8 cellular contexts compared by ENCODE assay signal in the genomic region with DNA sequence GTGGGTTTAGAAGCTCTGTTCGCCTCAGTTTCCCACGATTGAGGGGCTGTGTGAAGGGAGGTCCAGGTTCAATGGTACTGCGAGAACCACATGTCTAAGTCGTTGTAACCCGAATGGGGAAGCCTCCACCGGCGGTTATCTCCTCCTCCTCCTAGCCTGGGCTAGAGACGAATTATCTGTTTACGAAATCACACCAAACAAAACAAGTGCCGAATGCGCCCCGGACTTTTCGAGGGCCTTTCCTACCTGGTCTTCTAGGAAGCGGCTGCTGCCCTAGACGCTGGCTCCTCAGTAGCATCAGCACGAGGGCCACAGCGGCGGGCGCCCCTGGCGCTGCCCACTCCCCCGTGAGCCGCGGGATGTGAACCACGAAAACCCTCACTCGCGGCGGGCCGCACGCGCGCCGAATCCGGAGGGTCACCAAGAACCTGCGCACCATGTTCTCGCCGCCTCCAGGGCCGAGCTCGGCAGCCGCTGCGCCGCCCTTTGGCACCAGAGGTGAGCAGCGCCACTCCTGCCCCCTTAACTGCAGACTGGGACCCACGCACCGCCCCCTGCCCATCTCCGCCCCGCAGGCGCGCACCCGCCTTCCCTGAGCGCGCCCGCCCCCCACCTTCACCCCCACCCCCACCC. TPM values are rescaled to one million over a fixed set of nuclear protein-coding genes. Genes with fewer than 3 reads are reported as not detected.
A peak's percentile ranks its signal among the peaks of the same experiment; 100 is the strongest.
DNase-seq lines count a peak whose midpoint lies in the region; ATAC-seq lines count a peak whose summit lies in the region.

A gene (minus strand): TSS at position 500 of the 633 bp plus-strand sequence.

- peaks cover 0 to 5% (median 0%) of the 10 kb centered on the region in 8 donors for H3K9me3 Mint-ChIP-seq in CD4-positive, alpha-beta memory T cell
- peaks cover 5% of the 10 kb centered on the region for H3K9me3 Mint-ChIP-seq in activated naive CD8-positive, alpha-beta T cell treated with anti-CD3 and anti-CD28 coated beads, Interleukin-2, amount 10 ng/mL, durations not matched to agents 7 days and 5 days

- no peaks in the 10 kb centered on the region for H3K9me3 ChIP-seq in CD4-positive, alpha-beta memory T cell (ENCODE audit: control insufficient read depth in 1 of 2, low read length in 2 of 2)
- H3K9me3 ChIP-seq in iPS DF 6.9 (ENCODE audit: control insufficient read depth, insufficient read depth, low read length) (no peaks in the 10 kb centered on the region), skeletal muscle tissue (ENCODE audit: control insufficient read depth in 3 of 3, low read length in 3 of 3) (no peaks in the 10 kb centered on the region)

- ATAC-seq in HG03342 (IDR thresholded peaks at IDR 0.05; ENCODE audit: unreplicated experiment): peak; percentile 27
- ATAC-seq in activated naive CD8-positive, alpha-beta T cell treated with anti-CD3 and anti-CD28 coated beads, Interleukin-2, amount 10 ng/mL, durations not matched to agents 7 days and 5 days (ENCODE audit: low read depth): peak; percentile 56

- peak within 1 kb of the TSS; percentile 69 to 74 (median 73) for H3K9ac ChIP-seq in skeletal muscle tissue (ENCODE audit: low read depth in 1 of 3, low read length in 3 of 3)

- POLR2A ChIA-PET in CD4-positive, alpha-beta memory T cell (lab: Charles Lee; ENCODE audit: partially characterized antibody): interaction anchor here (0.6 to 1.6 kb wide), 8 partner anchors 12 to 181 kb away, joined by 3 to 9 read pairs (median 3); a partner anchor contains a TSS
- POLR2A ChIA-PET in activated naive CD8-positive, alpha-beta T cell treated with anti-CD3 and anti-CD28 coated beads, Interleukin-2, amount 10 ng/mL, durations not matched to agents 7 days and 5 days (lab: Charles Lee): interaction anchor here (0.6 to 1.8 kb wide), 11 partner anchors 11 to 231 kb away, joined by 3 to 10 read pairs (median 4); a partner anchor contains a TSS

- peaks cover 4% of the 10 kb centered on the region for H3K27me3 ChIP-seq in CD4-positive, alpha-beta memory T cell (ENCODE audit: insufficient read depth, low read length)
- peaks cover 44% of the 10 kb centered on the region for H3K27me3 ChIP-seq in iPS DF 6.9 (ENCODE audit: control insufficient read depth, insufficient read depth, low read length)
- H3K27me3 ChIP-seq in skeletal muscle tissue (ENCODE audit: control insufficient read depth in 3 of 3, insufficient read depth in 3 of 3, low read length in 3 of 3): peaks cover 22 to 31% (median 24%) of the 10 kb centered on the region in 3 donors

- no peaks in the 10 kb centered on the region for H3K36me3 ChIP-seq in CD4-positive, alpha-beta memory T cell (ENCODE audit: insufficient read depth, low read length)
- H3K36me3 ChIP-seq in iPS DF 6.9 (ENCODE audit: control insufficient read depth, insufficient read depth, low read length) (no peaks in the 10 kb centered on the region), skeletal muscle tissue (ENCODE audit: control insufficient read depth in 3 of 3, insufficient read depth in 3 of 3, low read length in 3 of 3) (no peaks in the 10 kb centered on the region)

- peak; percentile 50 to 58 (median 52) for DNase-seq in CD4-positive, alpha-beta memory T cell
- DNase-seq in GM19238 (ENCODE audit: insufficient read length, low spot score): peak; percentile 29
- DNase-seq in RPMI8226: peak; percentile 86
- peak; percentile 76 for DNase-seq in activated naive CD8-positive, alpha-beta T cell treated with anti-CD3 and anti-CD28 coated beads, Interleukin-2, amount 10 ng/mL, durations not matched to agents 7 days and 5 days
- DNase-seq in iPS DF 6.9 (ENCODE audit: low read depth, low spot score): no peak
- no peak for DNase-seq in NCI-H1417 treated with DMSO at 0.1 percent for 48 hours (lab: John Stamatoyannopoulos, UW)

- peak within 1 kb of the TSS; percentile 92 to 94 for H3K4me3 ChIP-seq in CD4-positive, alpha-beta memory T cell (ENCODE audit: low read length in 2 of 2)
- peak within 1 kb of the TSS; percentile 56; the same call in 1 of the 2 replicates for H3K4me3 ChIP-seq in iPS DF 6.9 (ENCODE audit: low read length)
- peak within 1 kb of the TSS; percentile 79 to 87 (median 85) for H3K4me3 ChIP-seq in skeletal muscle tissue (ENCODE audit: low read length in 3 of 3)

- CTCF ChIA-PET in CD4-positive, alpha-beta memory T cell (lab: Charles Lee; ENCODE audit: partially characterized antibody): interaction anchor here (0.6 to 6.7 kb wide), 9 partner anchors 12 to 181 kb away, joined by 3 to 50 read pairs (median 4); a partner anchor contains a TSS

- H3K4me1 ChIP-seq in CD4-positive, alpha-beta memory T cell (ENCODE audit: insufficient read depth, low read length): peaks cover 21% of the 10 kb centered on the region
- H3K4me1 ChIP-seq in iPS DF 6.9 (ENCODE audit: control insufficient read depth, insufficient read depth, low read length) (no peaks in the 10 kb centered on the region; the same call in 1 of the 2 replicates), skeletal muscle tissue (ENCODE audit: control insufficient read depth in 3 of 3, insufficient read depth in 3 of 3, low read length in 3 of 3) (peaks cover 5 to 12% (median 11%) of the 10 kb centered on the region in 3 donors)

- intact Hi-C loops in CD4-positive, alpha-beta memory T cell (cut with micrococcal nuclease): loop anchor here (2.0 to 10.0 kb wide), 3 partner anchors 19 to 659 kb away; a partner anchor contains a TSS

- peak within 1 kb of the TSS; percentile 93 to 98 (median 95) for H3K27ac Mint-ChIP-seq in CD4-positive, alpha-beta memory T cell
- peak within 1 kb of the TSS; percentile 95 for H3K27ac Mint-ChIP-seq in activated naive CD8-positive, alpha-beta T cell treated with anti-CD3 and anti-CD28 coated beads, Interleukin-2, amount 10 ng/mL, durations not matched to agents 7 days and 5 days

- H3K4me3 Mint-ChIP-seq in CD4-positive, alpha-beta memory T cell: peak within 1 kb of the TSS; percentile 93 to 100 (median 98)
- peak within 1 kb of the TSS; percentile 99 for H3K4me3 Mint-ChIP-seq in activated naive CD8-positive, alpha-beta T cell treated with anti-CD3 and anti-CD28 coated beads, Interleukin-2, amount 10 ng/mL, durations not matched to agents 7 days and 5 days

- no CpG with 5 or more reads among the region's 52 CpGs for WGBS in iPS DF 6.9 (ENCODE audit: insufficient coverage, insufficient read length)

- H3K27me3 Mint-ChIP-seq in CD4-positive, alpha-beta memory T cell: peaks cover under 1 to 3% of the 10 kb centered on the region in 2 donors
- peaks cover 40% of the 10 kb centered on the region for H3K27me3 Mint-ChIP-seq in activated naive CD8-positive, alpha-beta T cell treated with anti-CD3 and anti-CD28 coated beads, Interleukin-2, amount 10 ng/mL, durations not matched to agents 7 days and 5 days

- H3K4me1 Mint-ChIP-seq in CD4-positive, alpha-beta memory T cell: peaks cover 6 to 33% (median 13%) of the 10 kb centered on the region in 4 donors
- peaks cover 35% of the 10 kb centered on the region for H3K4me1 Mint-ChIP-seq in activated naive CD8-positive, alpha-beta T cell treated with anti-CD3 and anti-CD28 coated beads, Interleukin-2, amount 10 ng/mL, durations not matched to agents 7 days and 5 days

- peaks cover 0 to 6% of the 10 kb centered on the region in 2 donors for H3K36me3 Mint-ChIP-seq in CD4-positive, alpha-beta memory T cell
- peaks cover 32% of the 10 kb centered on the region for H3K36me3 Mint-ChIP-seq in activated naive CD8-positive, alpha-beta T cell treated with anti-CD3 and anti-CD28 coated beads, Interleukin-2, amount 10 ng/mL, durations not matched to agents 7 days and 5 days

- H3K27ac ChIP-seq in CD4-positive, alpha-beta memory T cell (ENCODE audit: low read depth, low read length): peak within 1 kb of the TSS; percentile 75
- H3K27ac ChIP-seq in iPS DF 6.9 (ENCODE audit: low read length) (no peak within 1 kb of the TSS), skeletal muscle tissue (ENCODE audit: low read depth, low read length) (peak within 1 kb of the TSS; percentile 72)

RNA-seq across cellular contexts. Expression of the gene that starts here (rescaled TPM):
- 1 to 10 TPM; 6.1 to 7.0 TPM for total RNA-seq in CD4-positive, alpha-beta memory T cell
- 1 to 10 TPM; 5.4 to 6.3 TPM for polyA plus RNA-seq in CD4-positive, alpha-beta memory T cell
- total RNA-seq in activated naive CD8-positive, alpha-beta T cell treated with anti-CD3 and anti-CD28 coated beads, Interleukin-2, amount 10 ng/mL, durations not matched to agents 7 days and 5 days: 10 to 100 TPM; 19.3 to 20.4 TPM
- total RNA-seq in skeletal muscle tissue: not detected

Comparison
In these comparisons a context has a peak if more than half of its experiments do, and no peak if none do; other contexts are left out.
1. DNase-seq: peak in CD4-positive, alpha-beta memory T cell (5 of 5), GM19238 (single experiment), RPMI8226 (single experiment) and activated naive CD8-positive, alpha-beta T cell treated with anti-CD3 and anti-CD28 coated beads, Interleukin-2, amount 10 ng/mL, durations not matched to agents 7 days and 5 days (single experiment); none in iPS DF 6.9 (single experiment) and NCI-H1417 treated with DMSO at 0.1 percent for 48 hours (single experiment).
2. Peak in every context shown above with its lines, with median percentiles within 50 percentile points of each other: H3K4me3 ChIP-seq.